In genomic region chr22:50315289-50316113, GRCh38 we compare ENCODE assay signal across 11 cellular contexts. TPM values are rescaled to one million over a fixed set of nuclear protein-coding genes. Genes with fewer than 3 reads are reported as not detected.
DNase-seq lines count a peak whose midpoint lies in the region; ATAC-seq, FAIRE-seq and TF ChIP-seq lines count a peak whose summit lies in the region.
"Had no signal": no experiment of that assay in that cellular context is flagged by ENCODE, and none has a peak within 500 bp of the region (broad histone marks: within the 10 kb centered on the region; RNA-seq: fewer than 3 reads in every experiment).

No MANE protein-coding gene starts in this region.

- ATAC-seq in CD4-positive, alpha-beta T cell (ENCODE audit: poor library complexity) = no peak
- ATAC-seq in HepG2 (no peak), GM18502 (IDR thresholded peaks at IDR 0.05; ENCODE audit: poor library complexity, unreplicated experiment) (no peak), GM18498 (IDR thresholded peaks at IDR 0.05; ENCODE audit: unreplicated experiment) (no peak)
- ATAC-seq: PC-3 had no signal

- no peak for TF ChIP-seq EP300 in HepG2 (IDR thresholded peaks at IDR 0.05; ENCODE audit: low read depth in 2 of 2, low read length in 2 of 2)
- no peak for TF ChIP-seq EP300 in HepG2 (CRISPR knock-in tag; IDR thresholded peaks at IDR 0.05; ENCODE audit: borderline replicate concordance)

- in situ Hi-C loops in HepG2 (cut with HindIII; ENCODE audit: extremely low pct_ligation_motif_present, low pct_unique_long_range_greater_than_20kb) = no loop called here

- H3K27me3 Mint-ChIP-seq in CD4-positive, alpha-beta T cell = no peaks in the 10 kb centered on the region

- H3K9ac ChIP-seq in HepG2 (ENCODE audit: insufficient read depth, low read depth, low read length) = no peak overlapping the region

- intact Hi-C loops in CD4-positive, alpha-beta T cell (cut with DNase I, micrococcal nuclease) = no loop called here
- intact Hi-C loops in HepG2 (cut with micrococcal nuclease; ENCODE audit: unreplicated experiment) = no loop called here

- H2AFZ ChIP-seq in HepG2 (ENCODE audit: low read length) = no peak overlapping the region

- H3K27me3 ChIP-seq in CD4-positive, alpha-beta T cell (ENCODE audit: control insufficient read depth, insufficient read depth, low read length) = no peaks in the 10 kb centered on the region
- H3K27me3 ChIP-seq in HepG2 (ENCODE audit: control insufficient read depth in 1 of 2, insufficient read depth in 2 of 2, low read length in 2 of 2) = peaks cover 0 to 1% of the 10 kb centered on the region in 2 experiments; a peak in 3 of 5 replicates
- H3K27me3 ChIP-seq: thyroid gland had no signal

- no peaks in the 10 kb centered on the region for H3K79me2 ChIP-seq in HepG2 (ENCODE audit: insufficient read depth, low read length)

- H3K36me3 Mint-ChIP-seq in CD4-positive, alpha-beta T cell (ENCODE audit: low read depth) = no peaks in the 10 kb centered on the region

- H4K20me1 ChIP-seq in HepG2 (ENCODE audit: insufficient read depth, low read length) = no peaks in the 10 kb centered on the region

- 48% methylated on average over 10 of the region's 18 CpGs for WGBS in HepG2 (ENCODE audit: low lambda C conversion rate)

- H3K36me3 ChIP-seq in HepG2 (replicated peaks in 1 of 2; ENCODE audit: control insufficient read depth in 1 of 2, insufficient read depth in 2 of 2, low read length in 2 of 2) = no peaks in the 10 kb centered on the region
- H3K36me3 ChIP-seq: left ventricle myocardium inferior, thyroid gland had no signal

- peak overlapping the region; percentile 19 for H3K27ac Mint-ChIP-seq in CD4-positive, alpha-beta T cell

- H3K4me2 ChIP-seq in HepG2 (ENCODE audit: low read depth, low read length) = peak overlapping the region; percentile 75

- no peaks in the 10 kb centered on the region for H3K9me3 Mint-ChIP-seq in CD4-positive, alpha-beta T cell

- peak overlapping the region; percentile 57 for H3K27ac ChIP-seq in CD4-positive, alpha-beta T cell (ENCODE audit: low read depth, low read length)
- H3K27ac ChIP-seq in HepG2 (ENCODE audit: extremely low read length, insufficient read depth, low read length) = no peak overlapping the region
- H3K27ac ChIP-seq: left ventricle myocardium inferior had no signal

- CTCF ChIA-PET in CD4-positive, alpha-beta T cell (lab: Charles Lee) = interaction anchor here (1.1 kb wide), 1 partner anchor 39 kb away, joined by 3 read pairs; no protein-coding TSS in a partner anchor
- CTCF ChIA-PET in HepG2 (lab: Yijun Ruan, JAX; ENCODE audit: low intra/inter-chr PET ratio, low total read pairs) = no interaction called here

- TF ChIP-seq CTCF in CD4-positive, alpha-beta T cell (IDR thresholded peaks at IDR 0.05) = no peak
- TF ChIP-seq CTCF in GM12865 (IDR thresholded peaks at IDR 0.05; ENCODE audit: insufficient read depth, low read depth, low read length, missing control alignments) = no peak
- TF ChIP-seq CTCF in HepG2 (CRISPR knock-in tag; IDR thresholded peaks at IDR 0.05) = no peak

- H3K4me3 ChIP-seq in GM12865 (ENCODE audit: low read depth, low read length) (peak overlapping the region; percentile 92), HepG2 (replicated peaks in 1 of 3; ENCODE audit: insufficient read depth in 1 of 3, low read depth in 2 of 3, low read length in 3 of 3) (no peak overlapping the region)
- H3K4me3 ChIP-seq: thyroid gland had no signal

- no peak for TF ChIP-seq RAD21 in HepG2 (CRISPR knock-in tag; IDR thresholded peaks at IDR 0.05)

- no peaks in the 10 kb centered on the region for H3K9me3 ChIP-seq in CD4-positive, alpha-beta T cell (ENCODE audit: control insufficient read depth, low read length)
- no peaks in the 10 kb centered on the region for H3K9me3 ChIP-seq in HepG2 (ENCODE audit: low read length)
- H3K9me3 ChIP-seq: left ventricle myocardium inferior, thyroid gland had no signal

- POLR2A ChIA-PET in CD4-positive, alpha-beta T cell (lab: Charles Lee) = interaction anchor here (0.8 kb wide), 1 partner anchor 43 kb away, joined by 3 read pairs; no protein-coding TSS in a partner anchor
- POLR2A ChIA-PET in HepG2 (lab: Yijun Ruan, JAX) = interaction anchor here (0.7 to 0.9 kb wide), 3 partner anchors 9 to 21 kb away, joined by 3 to 6 read pairs (median 3); no protein-coding TSS in a partner anchor

- DNase-seq in CD4-positive, alpha-beta T cell = no peak
- DNase-seq in GM12865 (ENCODE audit: low read depth) (peak; percentile 45), HepG2 (ENCODE audit: low spot score) (no peak), H54 (ENCODE audit: insufficient read length, low spot score) (no peak)
- DNase-seq: left ventricle myocardium inferior, PC-3, small intestine had no signal

- H3K4me1 Mint-ChIP-seq in CD4-positive, alpha-beta T cell (ENCODE audit: low read depth) = peaks cover 16% of the 10 kb centered on the region

- TF ChIP-seq POLR2A in Raji (IDR thresholded peaks at IDR 0.05; ENCODE audit: insufficient read depth, low read depth, low read length) (peak; percentile 26; the same call in 1 of the 2 replicates), HepG2 (IDR thresholded peaks at IDR 0.05; ENCODE audit: insufficient read depth in 1 of 2, low read depth in 2 of 2, low read length in 2 of 2) (no peak), H54 (IDR thresholded peaks at IDR 0.05; ENCODE audit: low read depth, low read length) (no peak)

- FAIRE-seq in HepG2 (lab: Jason Lieb, UNC) (no peak), H54 (lab: Jason Lieb, UNC) (no peak)
- FAIRE-seq: small intestine had no signal

- no TSS peak for BruUV-seq in HepG2 (replicated peaks; lab: Mats Ljungman, UMichigan)

- peak overlapping the region; percentile 22 for H3K4me3 Mint-ChIP-seq in CD4-positive, alpha-beta T cell

- H3K4me1 ChIP-seq in HepG2 (ENCODE audit: insufficient read depth, low read length) = peaks cover 68% of the 10 kb centered on the region

RNA-seq across cellular contexts. Expression of gene PLXNB2, which starts 8.1 kb away (rescaled TPM):
- total RNA-seq in CD4-positive, alpha-beta T cell = 1 to 10 TPM; 2.8 to 3.9 TPM
- total RNA-seq in HepG2 (2016; rRNA removed; fragmentation: Illumina TruSeq; extraction: Trizol) = 19.3 and 32.6 TPM in 2 replicates
- 4.6 and 4.9 TPM in 2 replicates for total RNA-seq in HepG2 (2016; cell fraction: cytosol; rRNA removed; fragmentation: Illumina TruSeq; extraction: Trizol; ENCODE audit: low read depth)
- 16.8 and 32.7 TPM in 2 replicates for total RNA-seq in HepG2 (2016; cell fraction: insoluble cytoplasmic fraction; rRNA removed; fragmentation: Illumina TruSeq; extraction: Trizol)
- 13.7 and 15.6 TPM in 2 replicates for total RNA-seq in HepG2 (2016; cell fraction: membrane; rRNA removed; fragmentation: Illumina TruSeq; extraction: Trizol)
- total RNA-seq in HepG2 (2016; cell fraction: nucleus; rRNA removed; fragmentation: Illumina TruSeq; extraction: Trizol) = 43.2 and 57.8 TPM in 2 replicates
- 68.9 and 79.4 TPM in 2 replicates for polyA plus RNA-seq in HepG2 (2011; rRNA removed)
- polyA plus RNA-seq in HepG2 (2011; cell fraction: cytosol; rRNA removed) = 46.5 and 75.4 TPM in 2 replicates
- polyA plus RNA-seq in HepG2 (2011; cell fraction: nucleus; rRNA removed) = 265 and 413 TPM in 2 replicates
- polyA plus RNA-seq in HepG2 (2012) = 53.9 and 72.9 TPM in 2 replicates
- polyA plus RNA-seq in HepG2 (2016; cell fraction: cytosol; fragmentation: Illumina TruSeq; extraction: Trizol; ENCODE audit: low read depth) = 5.5 and 6.2 TPM in 2 replicates
- polyA plus RNA-seq in HepG2 (2016; cell fraction: insoluble cytoplasmic fraction; fragmentation: Illumina TruSeq; extraction: Trizol; ENCODE audit: low read depth) = 16.2 and 23.0 TPM in 2 replicates
- 10.1 and 11.9 TPM in 2 replicates for polyA plus RNA-seq in HepG2 (2016; cell fraction: membrane; fragmentation: Illumina TruSeq; extraction: Trizol; ENCODE audit: low read depth)
- 148 and 155 TPM in 2 replicates for polyA plus RNA-seq in HepG2 (2016; cell fraction: nucleus; fragmentation: Illumina TruSeq; extraction: Trizol; ENCODE audit: insufficient read depth, low read depth)
- polyA minus RNA-seq in HepG2 (2011; rRNA and poly(A)+ RNA removed; ENCODE audit: low replicate concordance) = 61.5 and 149 TPM in 2 replicates
- 76.6 and 89.8 TPM in 2 replicates for polyA minus RNA-seq in HepG2 (2011; cell fraction: cytosol; rRNA and poly(A)+ RNA removed)
- 57.9 and 61.3 TPM in 2 replicates for polyA minus RNA-seq in HepG2 (2011; cell fraction: nucleus; rRNA and poly(A)+ RNA removed)

RNA-seq across cellular contexts. Expression of gene DENND6B, which starts 11.3 kb away (rescaled TPM):
- total RNA-seq in CD4-positive, alpha-beta T cell = 1 to 10 TPM; 1.8 to 1.9 TPM
- 0.84 and 0.95 TPM in 2 replicates for total RNA-seq in HepG2 (2016; rRNA removed; fragmentation: Illumina TruSeq; extraction: Trizol)
- total RNA-seq in HepG2 (2016; cell fraction: cytosol; rRNA removed; fragmentation: Illumina TruSeq; extraction: Trizol; ENCODE audit: low read depth) = 0.30 and 0.44 TPM in 2 replicates
- total RNA-seq in HepG2 (2016; cell fraction: insoluble cytoplasmic fraction; rRNA removed; fragmentation: Illumina TruSeq; extraction: Trizol) = 0.22 and 0.65 TPM in 2 replicates
- 0.52 and 0.90 TPM in 2 replicates for total RNA-seq in HepG2 (2016; cell fraction: membrane; rRNA removed; fragmentation: Illumina TruSeq; extraction: Trizol)
- total RNA-seq in HepG2 (2016; cell fraction: nucleus; rRNA removed; fragmentation: Illumina TruSeq; extraction: Trizol) = 0.90 and 1.1 TPM in 2 replicates
- 3.8 and 4.2 TPM in 2 replicates for polyA plus RNA-seq in HepG2 (2011; rRNA removed)
- 1.8 TPM in 2 replicates for polyA plus RNA-seq in HepG2 (2011; cell fraction: cytosol; rRNA removed)
- polyA plus RNA-seq in HepG2 (2011; cell fraction: nucleus; rRNA removed) = 33.7 and 41.4 TPM in 2 replicates
- 2.5 and 2.6 TPM in 2 replicates for polyA plus RNA-seq in HepG2 (2012)
- polyA plus RNA-seq in HepG2 (2016; cell fraction: cytosol; fragmentation: Illumina TruSeq; extraction: Trizol; ENCODE audit: low read depth) = 0.33 and 0.71 TPM in 2 replicates
- 0.74 and 0.86 TPM in 2 replicates for polyA plus RNA-seq in HepG2 (2016; cell fraction: insoluble cytoplasmic fraction; fragmentation: Illumina TruSeq; extraction: Trizol; ENCODE audit: low read depth)
- 0.63 and 1.2 TPM in 2 replicates for polyA plus RNA-seq in HepG2 (2016; cell fraction: membrane; fragmentation: Illumina TruSeq; extraction: Trizol; ENCODE audit: low read depth)
- 4.0 and 5.3 TPM in 2 replicates for polyA plus RNA-seq in HepG2 (2016; cell fraction: nucleus; fragmentation: Illumina TruSeq; extraction: Trizol; ENCODE audit: insufficient read depth, low read depth)
- polyA minus RNA-seq in HepG2 (2011; rRNA and poly(A)+ RNA removed; ENCODE audit: low replicate concordance) = 0.58 and 2.9 TPM in 2 replicates
- 1.3 TPM in 2 replicates for polyA minus RNA-seq in HepG2 (2011; cell fraction: cytosol; rRNA and poly(A)+ RNA removed)
- polyA minus RNA-seq in HepG2 (2011; cell fraction: nucleus; rRNA and poly(A)+ RNA removed) = 2.6 and 3.3 TPM in 2 replicates

RNA-seq across cellular contexts. Expression of gene PPP6R2, which starts 27.6 kb away (rescaled TPM):
- total RNA-seq in CD4-positive, alpha-beta T cell = 10 to 100 TPM; 47.1 to 48.0 TPM
- total RNA-seq in HepG2 (2016; rRNA removed; fragmentation: Illumina TruSeq; extraction: Trizol) = 36.1 and 55.0 TPM in 2 replicates
- 13.5 and 14.8 TPM in 2 replicates for total RNA-seq in HepG2 (2016; cell fraction: cytosol; rRNA removed; fragmentation: Illumina TruSeq; extraction: Trizol; ENCODE audit: low read depth)
- 33.5 and 56.7 TPM in 2 replicates for total RNA-seq in HepG2 (2016; cell fraction: insoluble cytoplasmic fraction; rRNA removed; fragmentation: Illumina TruSeq; extraction: Trizol)
- total RNA-seq in HepG2 (2016; cell fraction: membrane; rRNA removed; fragmentation: Illumina TruSeq; extraction: Trizol) = 26.4 and 27.2 TPM in 2 replicates
- 53.7 and 65.8 TPM in 2 replicates for total RNA-seq in HepG2 (2016; cell fraction: nucleus; rRNA removed; fragmentation: Illumina TruSeq; extraction: Trizol)
- polyA plus RNA-seq in HepG2 (2011; rRNA removed) = 102 and 112 TPM in 2 replicates
- polyA plus RNA-seq in HepG2 (2011; cell fraction: cytosol; rRNA removed) = 56.6 and 76.3 TPM in 2 replicates
- polyA plus RNA-seq in HepG2 (2011; cell fraction: nucleus; rRNA removed) = 458 and 611 TPM in 2 replicates
- 58.5 and 66.4 TPM in 2 replicates for polyA plus RNA-seq in HepG2 (2012)
- 6.8 and 7.7 TPM in 2 replicates for polyA plus RNA-seq in HepG2 (2016; cell fraction: cytosol; fragmentation: Illumina TruSeq; extraction: Trizol; ENCODE audit: low read depth)
- 26.5 and 32.8 TPM in 2 replicates for polyA plus RNA-seq in HepG2 (2016; cell fraction: insoluble cytoplasmic fraction; fragmentation: Illumina TruSeq; extraction: Trizol; ENCODE audit: low read depth)
- 17.1 and 18.2 TPM in 2 replicates for polyA plus RNA-seq in HepG2 (2016; cell fraction: membrane; fragmentation: Illumina TruSeq; extraction: Trizol; ENCODE audit: low read depth)
- polyA plus RNA-seq in HepG2 (2016; cell fraction: nucleus; fragmentation: Illumina TruSeq; extraction: Trizol; ENCODE audit: insufficient read depth, low read depth) = 172 and 175 TPM in 2 replicates
- polyA minus RNA-seq in HepG2 (2011; rRNA and poly(A)+ RNA removed; ENCODE audit: low replicate concordance) = 25.0 and 101 TPM in 2 replicates
- 29.8 and 30.8 TPM in 2 replicates for polyA minus RNA-seq in HepG2 (2011; cell fraction: cytosol; rRNA and poly(A)+ RNA removed)
- polyA minus RNA-seq in HepG2 (2011; cell fraction: nucleus; rRNA and poly(A)+ RNA removed) = 84.9 and 89.9 TPM in 2 replicates

RNA-seq across cellular contexts. Expression of gene MAPK11, which starts 45.3 kb away (rescaled TPM):
- total RNA-seq in CD4-positive, alpha-beta T cell = 1 to 10 TPM; 4.2 to 4.9 TPM
- total RNA-seq in HepG2 (2016; rRNA removed; fragmentation: Illumina TruSeq; extraction: Trizol) = 0.15 TPM in 1 of 2 replicates, not detected in the other
- total RNA-seq in HepG2 (2016; cell fraction: cytosol; rRNA removed; fragmentation: Illumina TruSeq; extraction: Trizol; ENCODE audit: low read depth) = not detected in 2 replicates
- 0.12 and 0.15 TPM in 2 replicates for total RNA-seq in HepG2 (2016; cell fraction: insoluble cytoplasmic fraction; rRNA removed; fragmentation: Illumina TruSeq; extraction: Trizol)
- 0.10 and 0.19 TPM in 2 replicates for total RNA-seq in HepG2 (2016; cell fraction: membrane; rRNA removed; fragmentation: Illumina TruSeq; extraction: Trizol)
- total RNA-seq in HepG2 (2016; cell fraction: nucleus; rRNA removed; fragmentation: Illumina TruSeq; extraction: Trizol) = 0.28 TPM in 1 of 2 replicates, not detected in the other
- polyA plus RNA-seq in HepG2 (2011; rRNA removed) = 0.17 and 0.46 TPM in 2 replicates
- 0.13 and 0.19 TPM in 2 replicates for polyA plus RNA-seq in HepG2 (2011; cell fraction: cytosol; rRNA removed)
- polyA plus RNA-seq in HepG2 (2011; cell fraction: nucleus; rRNA removed) = 1.9 TPM in 2 replicates
- polyA plus RNA-seq in HepG2 (2012) = 0.21 TPM in 1 of 2 replicates, not detected in the other
- polyA plus RNA-seq in HepG2 (2016; cell fraction: cytosol; fragmentation: Illumina TruSeq; extraction: Trizol; ENCODE audit: low read depth) = 0.05 and 0.07 TPM in 2 replicates
- 0.19 and 0.24 TPM in 2 replicates for polyA plus RNA-seq in HepG2 (2016; cell fraction: insoluble cytoplasmic fraction; fragmentation: Illumina TruSeq; extraction: Trizol; ENCODE audit: low read depth)
- polyA plus RNA-seq in HepG2 (2016; cell fraction: membrane; fragmentation: Illumina TruSeq; extraction: Trizol; ENCODE audit: low read depth) = 0.13 TPM in 1 of 2 replicates, not detected in the other
- polyA plus RNA-seq in HepG2 (2016; cell fraction: nucleus; fragmentation: Illumina TruSeq; extraction: Trizol; ENCODE audit: insufficient read depth, low read depth) = 0.25 and 0.37 TPM in 2 replicates
- polyA minus RNA-seq in HepG2 (2011; rRNA and poly(A)+ RNA removed; ENCODE audit: low replicate concordance) = 0.58 and 0.94 TPM in 2 replicates
- not detected in 2 replicates for polyA minus RNA-seq in HepG2 (2011; cell fraction: cytosol; rRNA and poly(A)+ RNA removed)
- polyA minus RNA-seq in HepG2 (2011; cell fraction: nucleus; rRNA and poly(A)+ RNA removed) = 0.13 TPM in 1 of 2 replicates, not detected in the other

RNA-seq across cellular contexts. Expression of gene MAPK12, which starts 54.0 kb away (rescaled TPM):
- 1 to 10 TPM; 1.2 to 1.3 TPM for total RNA-seq in CD4-positive, alpha-beta T cell
- 15.0 and 23.3 TPM in 2 replicates for total RNA-seq in HepG2 (2016; rRNA removed; fragmentation: Illumina TruSeq; extraction: Trizol)
- 25.0 and 26.8 TPM in 2 replicates for total RNA-seq in HepG2 (2016; cell fraction: cytosol; rRNA removed; fragmentation: Illumina TruSeq; extraction: Trizol; ENCODE audit: low read depth)
- total RNA-seq in HepG2 (2016; cell fraction: insoluble cytoplasmic fraction; rRNA removed; fragmentation: Illumina TruSeq; extraction: Trizol) = 15.4 and 25.6 TPM in 2 replicates
- total RNA-seq in HepG2 (2016; cell fraction: membrane; rRNA removed; fragmentation: Illumina TruSeq; extraction: Trizol) = 43.0 and 45.2 TPM in 2 replicates
- total RNA-seq in HepG2 (2016; cell fraction: nucleus; rRNA removed; fragmentation: Illumina TruSeq; extraction: Trizol) = 20.3 and 23.6 TPM in 2 replicates
- polyA plus RNA-seq in HepG2 (2011; rRNA removed) = 22.2 and 22.8 TPM in 2 replicates
- polyA plus RNA-seq in HepG2 (2011; cell fraction: cytosol; rRNA removed) = 12.9 and 20.7 TPM in 2 replicates
- 115 and 151 TPM in 2 replicates for polyA plus RNA-seq in HepG2 (2011; cell fraction: nucleus; rRNA removed)
- polyA plus RNA-seq in HepG2 (2012) = 6.9 and 10.9 TPM in 2 replicates
- polyA plus RNA-seq in HepG2 (2016; cell fraction: cytosol; fragmentation: Illumina TruSeq; extraction: Trizol; ENCODE audit: low read depth) = 27.8 and 28.1 TPM in 2 replicates
- polyA plus RNA-seq in HepG2 (2016; cell fraction: insoluble cytoplasmic fraction; fragmentation: Illumina TruSeq; extraction: Trizol; ENCODE audit: low read depth) = 14.6 and 16.4 TPM in 2 replicates
- polyA plus RNA-seq in HepG2 (2016; cell fraction: membrane; fragmentation: Illumina TruSeq; extraction: Trizol; ENCODE audit: low read depth) = 37.0 and 38.8 TPM in 2 replicates
- polyA plus RNA-seq in HepG2 (2016; cell fraction: nucleus; fragmentation: Illumina TruSeq; extraction: Trizol; ENCODE audit: insufficient read depth, low read depth) = 56.9 and 60.1 TPM in 2 replicates
- 16.5 and 18.7 TPM in 2 replicates for polyA minus RNA-seq in HepG2 (2011; rRNA and poly(A)+ RNA removed; ENCODE audit: low replicate concordance)
- polyA minus RNA-seq in HepG2 (2011; cell fraction: cytosol; rRNA and poly(A)+ RNA removed) = 5.1 and 9.2 TPM in 2 replicates
- 25.6 and 25.8 TPM in 2 replicates for polyA minus RNA-seq in HepG2 (2011; cell fraction: nucleus; rRNA and poly(A)+ RNA removed)
